1 cellular context compared by ENCODE assay signal in genomic region chr3:143045639-143046038, GRCh38.
TF ChIP-seq lines count a peak whose summit lies in the region.

No MANE protein-coding gene starts in this region.

TF ChIP-seq in liver, 16 proteins besides CTCF, POLR2A, EP300 and RAD21 (continued from another document):
- TF ChIP-seq, protein P1, sequence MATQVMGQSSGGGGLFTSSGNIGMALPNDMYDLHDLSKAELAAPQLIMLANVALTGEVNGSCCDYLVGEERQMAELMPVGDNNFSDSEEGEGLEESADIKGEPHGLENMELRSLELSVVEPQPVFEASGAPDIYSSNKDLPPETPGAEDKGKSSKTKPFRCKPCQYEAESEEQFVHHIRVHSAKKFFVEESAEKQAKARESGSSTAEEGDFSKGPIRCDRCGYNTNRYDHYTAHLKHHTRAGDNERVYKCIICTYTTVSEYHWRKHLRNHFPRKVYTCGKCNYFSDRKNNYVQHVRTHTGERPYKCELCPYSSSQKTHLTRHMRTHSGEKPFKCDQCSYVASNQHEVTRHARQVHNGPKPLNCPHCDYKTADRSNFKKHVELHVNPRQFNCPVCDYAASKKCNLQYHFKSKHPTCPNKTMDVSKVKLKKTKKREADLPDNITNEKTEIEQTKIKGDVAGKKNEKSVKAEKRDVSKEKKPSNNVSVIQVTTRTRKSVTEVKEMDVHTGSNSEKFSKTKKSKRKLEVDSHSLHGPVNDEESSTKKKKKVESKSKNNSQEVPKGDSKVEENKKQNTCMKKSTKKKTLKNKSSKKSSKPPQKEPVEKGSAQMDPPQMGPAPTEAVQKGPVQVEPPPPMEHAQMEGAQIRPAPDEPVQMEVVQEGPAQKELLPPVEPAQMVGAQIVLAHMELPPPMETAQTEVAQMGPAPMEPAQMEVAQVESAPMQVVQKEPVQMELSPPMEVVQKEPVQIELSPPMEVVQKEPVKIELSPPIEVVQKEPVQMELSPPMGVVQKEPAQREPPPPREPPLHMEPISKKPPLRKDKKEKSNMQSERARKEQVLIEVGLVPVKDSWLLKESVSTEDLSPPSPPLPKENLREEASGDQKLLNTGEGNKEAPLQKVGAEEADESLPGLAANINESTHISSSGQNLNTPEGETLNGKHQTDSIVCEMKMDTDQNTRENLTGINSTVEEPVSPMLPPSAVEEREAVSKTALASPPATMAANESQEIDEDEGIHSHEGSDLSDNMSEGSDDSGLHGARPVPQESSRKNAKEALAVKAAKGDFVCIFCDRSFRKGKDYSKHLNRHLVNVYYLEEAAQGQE (IDR thresholded peaks at IDR 0.05): no peak
- TF ChIP-seq TAF1 (conservative IDR thresholded peaks at IDR 0.05): no peak
TF ChIP-seq in liver: peak in this region for 1.
